ENCODE assay signal across 8 cellular contexts in the genomic region with DNA sequence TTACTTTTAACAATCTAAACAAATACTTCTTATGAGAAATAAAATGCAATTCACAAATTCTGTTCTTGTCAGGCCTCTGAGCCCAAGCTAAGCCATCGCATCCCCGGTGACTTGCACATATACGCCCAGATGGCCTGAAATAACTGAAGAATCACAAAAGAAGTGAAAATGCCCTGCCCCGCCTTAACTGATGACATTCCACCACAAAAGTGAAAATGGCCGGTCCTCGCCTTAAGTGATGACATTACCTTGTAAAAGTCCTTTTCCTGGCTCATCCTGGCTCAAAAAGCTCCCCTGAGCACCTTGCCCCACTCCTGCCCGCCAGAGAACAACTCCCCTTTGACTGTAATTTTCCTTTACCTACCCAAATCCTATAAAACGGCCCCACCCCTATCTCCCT. TPM values are rescaled to one million over a fixed set of nuclear protein-coding genes. Genes with fewer than 3 reads are reported as not detected.
DNase-seq lines count a peak whose midpoint lies in the region; ATAC-seq, FAIRE-seq and TF ChIP-seq lines count a peak whose summit lies in the region.
"Not testable (repeated sequence)": the region's sequence is repeated elsewhere in the genome, so short reads cannot be mapped to it uniquely, and the experiment has no call there.

No MANE protein-coding gene starts in this region.

- not testable (repeated sequence) for H2BK120ac ChIP-seq in mesendoderm (ENCODE audit: low read depth, low read length)

- CTCF ChIA-PET in MCF 10A (lab: Yijun Ruan, JAX): interaction anchor here (1.4 to 3.3 kb wide), 3 partner anchors 41 to 671 kb away, joined by 3 to 58 read pairs (median 7); no protein-coding TSS in a partner anchor

- not testable (repeated sequence) for H3K9me3 Mint-ChIP-seq in activated CD4-positive, alpha-beta T cell treated with anti-CD3 and anti-CD28 coated beads, Interleukin-2, amount 10 ng/mL, durations not matched to agents 24 days and 14 days; MCF 10A (ENCODE audit: unreplicated experiment)

- not testable (repeated sequence) for H3K18ac ChIP-seq in mesendoderm (ENCODE audit: low read length)

- H3K56ac ChIP-seq in mesendoderm (ENCODE audit: low read length): peak overlapping the region; percentile 44

- not testable (repeated sequence) for H3K23ac ChIP-seq in mesendoderm (ENCODE audit: low read length)

- peak overlapping the region; percentile 83 for H3K4me3 Mint-ChIP-seq in activated CD4-positive, alpha-beta T cell treated with anti-CD3 and anti-CD28 coated beads, Interleukin-2, amount 10 ng/mL, durations not matched to agents 24 days and 14 days
- H3K4me3 Mint-ChIP-seq in MCF 10A (ENCODE audit: unreplicated experiment): peak overlapping the region; percentile 93

- H3K79me2 ChIP-seq in ACC112 (ENCODE audit: control insufficient read depth, insufficient read depth, low read length, unreplicated experiment): peaks cover 43% of the 10 kb centered on the region
- H3K79me2 ChIP-seq in mesendoderm (ENCODE audit: control insufficient read depth, insufficient read depth, low read length): not testable (repeated sequence)

- BruUV-seq in MCF 10A (replicated peaks; lab: Mats Ljungman, UMichigan): not testable (repeated sequence)

- not testable (repeated sequence) for TF ChIP-seq CTCF in MCF 10A (IDR thresholded peaks at IDR 0.05; ENCODE audit: unreplicated experiment); foreskin keratinocyte (conservative IDR thresholded peaks at IDR 0.05)

- WGBS in mesendoderm (ENCODE audit: extremely low coverage, insufficient coverage, low lambda C conversion rate): no CpG with 5 or more reads among the region's 8 CpGs

- peak overlapping the region; percentile 90 for H3K27ac ChIP-seq in ACC112 (ENCODE audit: low read depth, low read length)
- H3K27ac ChIP-seq in foreskin keratinocyte: peak overlapping the region; percentile 86
- not testable (repeated sequence) for H3K27ac ChIP-seq in mesendoderm (ENCODE audit: low read depth, low read length)

- H3K27me3 Mint-ChIP-seq in activated CD4-positive, alpha-beta T cell treated with anti-CD3 and anti-CD28 coated beads, Interleukin-2, amount 10 ng/mL, durations not matched to agents 24 days and 14 days: not testable (repeated sequence)
- H3K27me3 Mint-ChIP-seq in MCF 10A (ENCODE audit: insufficient read depth, unreplicated experiment): peaks cover 11% of the 10 kb centered on the region

- peak overlapping the region; percentile 90 for H2AFZ ChIP-seq in ACC112 (ENCODE audit: low read length, unreplicated experiment)

- not testable (repeated sequence) for H4K8ac ChIP-seq in mesendoderm (ENCODE audit: low read depth, low read length)

- FAIRE-seq in GM12892 (lab: Jason Lieb, UNC): not testable (repeated sequence)

- peak overlapping the region; percentile 84 for H3K27ac Mint-ChIP-seq in activated CD4-positive, alpha-beta T cell treated with anti-CD3 and anti-CD28 coated beads, Interleukin-2, amount 10 ng/mL, durations not matched to agents 24 days and 14 days
- peak overlapping the region; percentile 97 for H3K27ac Mint-ChIP-seq in MCF 10A (ENCODE audit: low read depth, unreplicated experiment)

- not testable (repeated sequence) for H3K4ac ChIP-seq in mesendoderm (ENCODE audit: low read depth, low read length)

- peaks cover 23% of the 10 kb centered on the region for H3K4me1 Mint-ChIP-seq in activated CD4-positive, alpha-beta T cell treated with anti-CD3 and anti-CD28 coated beads, Interleukin-2, amount 10 ng/mL, durations not matched to agents 24 days and 14 days
- peaks cover 30% of the 10 kb centered on the region for H3K4me1 Mint-ChIP-seq in MCF 10A (ENCODE audit: insufficient read depth, unreplicated experiment)

- not testable (repeated sequence) for H3K79me1 ChIP-seq in mesendoderm (ENCODE audit: low read length)

- intact Hi-C loops in activated CD4-positive, alpha-beta T cell treated with anti-CD3 and anti-CD28 coated beads, Interleukin-2, amount 10 ng/mL, durations not matched to agents 24 days and 14 days (cut with micrococcal nuclease): loop anchor here (5.0 to 10.0 kb wide), 5 partner anchors 164 to 804 kb away; partner anchors contain the start of genes AP3B1 and TBCA
- intact Hi-C loops in MCF 10A (cut with micrococcal nuclease): not testable (repeated sequence)

- not testable (repeated sequence) for H3K27me3 ChIP-seq in ACC112 (ENCODE audit: insufficient read depth, low read length); foreskin keratinocyte; mesendoderm (ENCODE audit: insufficient read depth, low read length, poor library complexity)

- TF ChIP-seq POLR2A in GM12892 (IDR thresholded peaks at IDR 0.05; ENCODE audit: low read depth, low read length): peak; percentile 23; the same call in 1 of the 2 replicates

- not testable (repeated sequence) for DNase-seq in GM12892 (ENCODE audit: insufficient read length); foreskin keratinocyte; skeletal muscle cell (ENCODE audit: low read depth)
- DNase-seq in NOMO-1 (lab: John Stamatoyannopoulos, UW; ENCODE audit: unreplicated experiment in 2 of 2): peak; percentile 16 to 57
- peak; percentile 69 for DNase-seq in activated CD4-positive, alpha-beta T cell treated with anti-CD3 and anti-CD28 coated beads, Interleukin-2, amount 10 ng/mL, durations not matched to agents 24 days and 14 days
- peak; percentile 29 for DNase-seq in MCF 10A (ENCODE audit: unreplicated experiment)
- peak; percentile 38 for DNase-seq in mesendoderm

- H3K36me3 Mint-ChIP-seq in activated CD4-positive, alpha-beta T cell treated with anti-CD3 and anti-CD28 coated beads, Interleukin-2, amount 10 ng/mL, durations not matched to agents 24 days and 14 days (ENCODE audit: low read depth); MCF 10A (ENCODE audit: insufficient read depth, unreplicated experiment): not testable (repeated sequence)

- H4K5ac ChIP-seq in mesendoderm (ENCODE audit: low read length): not testable (repeated sequence)

- H3K36me3 ChIP-seq in ACC112 (ENCODE audit: insufficient read depth, low read length): peaks cover 18% of the 10 kb centered on the region
- not testable (repeated sequence) for H3K36me3 ChIP-seq in mesendoderm (ENCODE audit: control insufficient read depth, insufficient read depth, low read length)

- POLR2A ChIA-PET in MCF 10A (lab: Yijun Ruan, JAX): interaction anchor here (0.7 to 3.3 kb wide), 15 partner anchors 26 to 804 kb away, joined by 3 to 29 read pairs (median 4); partner anchors contain the start of genes AGGF1, AP3B1 and ZBED3

- ATAC-seq in foreskin keratinocyte: not testable (repeated sequence)

- not testable (repeated sequence) for H2AK5ac ChIP-seq in mesendoderm (ENCODE audit: low read length)

- H3K9ac ChIP-seq in mesendoderm (ENCODE audit: low read length): peak overlapping the region; percentile 50

- H3K4me2 ChIP-seq in mesendoderm (ENCODE audit: low read length): peak overlapping the region; percentile 20

- H2BK5ac ChIP-seq in mesendoderm (ENCODE audit: low read length): not testable (repeated sequence)

- H3K4me1 ChIP-seq in ACC112 (ENCODE audit: control insufficient read depth, insufficient read depth, low read length, unreplicated experiment) (peaks cover 14% of the 10 kb centered on the region), foreskin keratinocyte (peaks cover 13% of the 10 kb centered on the region)
- not testable (repeated sequence) for H3K4me1 ChIP-seq in mesendoderm (ENCODE audit: control insufficient read depth, low read depth, low read length)

- not testable (repeated sequence) for H2BK15ac ChIP-seq in mesendoderm (replicated peaks; ENCODE audit: low read depth)

- H3K4me3 ChIP-seq in ACC112 (ENCODE audit: low read depth, low read length): peak overlapping the region; percentile 95
- not testable (repeated sequence) for H3K4me3 ChIP-seq in mesendoderm (ENCODE audit: low read length)
- H3K4me3 ChIP-seq in skeletal muscle cell (ENCODE audit: low read depth, low read length): peak overlapping the region; percentile 75

RNA-seq across cellular contexts. Expression of gene WDR41, which starts 1.2 kb away (rescaled TPM):
- polyA plus RNA-seq in GM12892 (2012; ENCODE audit: missing spikeins): 63.4 TPM
- 30.9 and 32.6 TPM in 2 replicates for total RNA-seq in activated CD4-positive, alpha-beta T cell treated with anti-CD3 and anti-CD28 coated beads, Interleukin-2, amount 10 ng/mL, durations not matched to agents 24 days and 14 days
- total RNA-seq in MCF 10A (2022): 106 and 107 TPM in 2 replicates
- 55.7 and 68.9 TPM in 2 replicates for total RNA-seq in foreskin keratinocyte
- polyA plus RNA-seq in foreskin keratinocyte: 29.0 and 33.4 TPM in 2 replicates
- polyA plus RNA-seq in mesendoderm (2013, experiment 1 of 2): 29.0 TPM
- 28.6 TPM for polyA plus RNA-seq in mesendoderm (2013, experiment 2 of 2)
